Comparison of ENCODE assay signal across 20 cellular contexts in the genomic region with DNA sequence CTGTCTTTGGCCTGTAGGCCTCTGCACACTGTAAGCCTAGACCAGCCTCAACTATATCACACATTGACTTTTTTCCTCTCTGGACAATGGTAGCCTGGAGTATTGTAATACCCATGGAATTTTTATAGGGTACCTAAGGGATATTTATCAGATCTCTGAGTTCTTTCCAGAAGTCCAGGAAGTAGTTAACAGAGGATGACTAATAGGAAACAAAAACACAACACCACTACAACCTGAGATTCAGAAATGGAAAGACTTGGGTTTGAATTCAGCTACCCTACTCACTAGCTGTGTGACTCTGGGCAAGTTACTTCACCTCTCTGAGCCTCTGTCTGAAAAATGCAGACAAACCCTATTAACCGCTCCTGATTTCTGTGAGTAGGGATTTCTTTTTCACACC.
"Had no signal": no experiment of that assay in that cellular context is flagged by ENCODE, and none has a peak within 500 bp of the region (broad histone marks: within the 10 kb centered on the region; RNA-seq: fewer than 3 reads in every experiment).

No MANE protein-coding gene starts in this region.

- H3K4me1 ChIP-seq: body of pancreas, foreskin keratinocyte, left lung, right atrium auricular region, tibial artery had no signal

- DNase-seq: activated CD4-positive, alpha-beta T cell treated with anti-CD3 and anti-CD28 coated beads, Interleukin-2, amount 10 ng/mL, durations not matched to agents 7 days and 5 days; activated CD8-positive, alpha-beta T cell treated with anti-CD3 and anti-CD28 coated beads, Interleukin-2, amount 10 ng/mL, durations not matched to agents 7 days and 5 days; activated naive CD4-positive, alpha-beta T cell treated with anti-CD3 and anti-CD28 coated beads for 36 hours; activated T-cell treated with anti-CD3 and anti-CD28 coated beads, Interleukin-2, amount 50 U/mL, for 4 hours; body of pancreas; caudate nucleus; dorsolateral prefrontal cortex; foreskin keratinocyte; left lung; occipital lobe; stimulated activated CD4-positive, alpha-beta T cell treated with anti-CD3 and anti-CD28 coated beads, Interleukin-12 subunit alpha, Interleukin-12 subunit beta, amount 100 ng/mL, for 4 hours; stimulated activated CD4-positive, alpha-beta T cell treated with anti-CD3 and anti-CD28 coated beads, Interleukin-1b, Interleukin-23, amount 100 ng/mL, for 48 hours; stimulated activated CD8-positive, alpha-beta memory T cell treated with anti-CD3 and anti-CD28 coated beads, Interleukin-4, amount 100 ng/mL, for 48 hours; stimulated activated naive CD4-positive, alpha-beta T cell treated with Interleukin-2 at 50 U/mL for 16 hours; substantia nigra; T1000; tibial artery had no signal

- H3K4me3 ChIP-seq: body of pancreas, dorsolateral prefrontal cortex, left lung, right atrium auricular region, tibial artery had no signal

- H3K27ac ChIP-seq: body of pancreas, dorsolateral prefrontal cortex, foreskin keratinocyte, left lung, right atrium auricular region, tibial artery had no signal

- FAIRE-seq: keratinocyte had no signal

- H3K9me3 ChIP-seq: body of pancreas, left lung, right atrium auricular region, tibial artery had no signal

- ATAC-seq: activated CD4-positive, CD25-positive, alpha-beta regulatory T cell treated with anti-CD3 and anti-CD28 coated beads, Interleukin-2, amount 50 U/mL, for 24 hours; activated CD8-positive, alpha-beta T cell treated with anti-CD3 and anti-CD28 coated beads, Interleukin-2, amount 10 ng/mL, durations not matched to agents 7 days and 5 days; activated T-cell treated with anti-CD3 and anti-CD28 coated beads, Interleukin-2, amount 50 U/mL, for 4 hours; body of pancreas; foreskin keratinocyte; left lung had no signal

- H3K27me3 ChIP-seq: body of pancreas, dorsolateral prefrontal cortex, foreskin keratinocyte, left lung, right atrium auricular region, tibial artery had no signal
